In the genomic region with DNA sequence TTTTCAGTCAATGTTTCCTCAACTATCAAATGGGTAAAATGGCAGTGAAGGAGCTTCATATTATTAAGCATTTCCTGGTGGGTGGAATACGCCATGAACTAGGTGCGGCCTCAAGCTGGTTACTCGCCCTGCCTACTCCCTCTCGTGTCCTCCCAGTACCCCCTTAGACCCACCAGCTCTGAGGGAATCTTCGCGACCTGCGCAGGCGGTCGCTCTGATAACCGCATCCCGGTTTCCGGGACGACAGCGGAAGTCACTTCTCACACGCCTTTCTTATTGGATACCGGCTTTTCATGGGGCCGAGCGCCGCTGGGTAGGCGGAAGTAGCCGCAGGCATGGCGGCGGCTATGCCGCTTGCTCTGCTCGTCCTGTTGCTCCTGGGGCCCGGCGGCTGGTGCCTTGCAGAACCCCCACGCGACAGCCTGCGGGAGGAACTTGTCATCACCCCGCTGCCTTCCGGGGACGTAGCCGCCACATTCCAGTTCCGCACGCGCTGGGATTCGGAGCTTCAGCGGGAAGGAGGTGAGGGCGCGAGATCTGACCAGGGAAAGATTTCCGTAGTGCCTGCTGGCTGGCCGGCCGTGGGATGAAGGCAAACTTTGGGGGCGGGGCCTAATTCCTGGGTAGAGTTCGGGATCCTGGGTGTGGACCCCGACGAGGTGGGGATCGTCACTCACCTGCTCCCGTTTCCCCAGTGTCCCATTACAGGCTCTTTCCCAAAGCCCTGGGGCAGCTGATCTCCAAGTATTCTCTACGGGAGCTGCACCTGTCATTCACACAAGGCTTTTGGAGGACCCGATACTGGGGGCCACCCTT, we compare ENCODE assay signal across 1 cellular context.
TF ChIP-seq lines count a peak whose summit lies in the region.

TSS of gene PIGT (plus strand) at position 320 of the 816 bp plus-strand sequence. CDS start at position 336, 16 bp downstream.

TF ChIP-seq in Ishikawa, 13 proteins besides CTCF, POLR2A, EP300 and RAD21 (continued from another document):
- TF ChIP-seq, protein P1, sequence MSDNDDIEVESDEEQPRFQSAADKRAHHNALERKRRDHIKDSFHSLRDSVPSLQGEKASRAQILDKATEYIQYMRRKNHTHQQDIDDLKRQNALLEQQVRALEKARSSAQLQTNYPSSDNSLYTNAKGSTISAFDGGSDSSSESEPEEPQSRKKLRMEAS (IDR thresholded peaks at IDR 0.05), result peak; percentile 74; the same call in 1 of the 2 replicates
- TF ChIP-seq CREB1 (IDR thresholded peaks at IDR 0.05; ENCODE audit: low read depth), result peak; percentile 67
